8 cellular contexts compared by ENCODE assay signal in the genomic region with DNA sequence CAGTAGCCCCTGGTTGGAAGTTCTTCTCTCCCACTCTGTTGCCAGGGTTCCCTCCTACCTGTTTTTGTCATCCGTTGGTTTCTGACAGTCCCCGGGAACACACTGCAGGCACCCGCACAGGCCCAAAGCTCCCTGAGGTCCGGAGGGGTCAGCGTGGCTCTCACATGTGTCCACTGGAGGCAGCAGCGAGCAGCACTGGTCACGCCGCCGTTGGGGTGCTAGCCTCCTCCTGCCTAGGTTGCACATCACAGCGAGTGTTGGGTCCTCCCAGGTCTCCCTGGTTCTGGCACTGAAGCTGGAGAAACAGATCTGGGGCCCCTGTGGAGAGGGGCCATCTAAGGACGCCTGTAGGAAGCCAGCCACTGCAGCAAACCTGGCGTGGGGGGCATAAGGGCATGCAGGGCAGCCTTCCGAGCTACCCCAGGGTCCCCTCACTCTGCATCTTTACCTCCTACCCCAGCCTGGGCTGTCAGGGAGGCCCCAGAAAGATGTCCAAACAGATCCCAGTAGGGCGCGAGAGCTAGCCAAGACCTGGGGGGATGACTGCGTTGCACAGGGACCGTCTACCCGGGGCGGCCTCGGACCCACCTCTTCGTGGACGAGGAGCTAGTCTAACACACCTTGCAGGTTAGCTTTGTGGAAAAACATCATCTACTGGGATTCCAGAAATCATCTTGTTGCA. TPM values are rescaled to one million over a fixed set of nuclear protein-coding genes. Genes with fewer than 3 reads are reported as not detected.
DNase-seq lines count a peak whose midpoint lies in the region; ATAC-seq and TF ChIP-seq lines count a peak whose summit lies in the region.

No MANE protein-coding gene starts in this region.

- H3K18ac ChIP-seq in IMR-90 (ENCODE audit: low read depth, low read length), result no peak overlapping the region

- no peak overlapping the region for H4K8ac ChIP-seq in IMR-90 (ENCODE audit: low read depth in 2 of 2, low read length in 2 of 2)

- H3K4me3 Mint-ChIP-seq in activated naive CD4-positive, alpha-beta T cell treated with anti-CD3 and anti-CD28 coated beads for 36 hours, result no peak overlapping the region
- no peak overlapping the region for H3K4me3 Mint-ChIP-seq in stimulated activated naive B cell treated with anti-CD40 and anti-IgM and Interleukin-4, amounts not matched to agents 10 μg/mL and 1 μg/mL and 100 μg/mL, for 72 hours

- no peaks in the 10 kb centered on the region for H3K4me1 Mint-ChIP-seq in activated naive CD4-positive, alpha-beta T cell treated with anti-CD3 and anti-CD28 coated beads for 36 hours (ENCODE audit: low read depth)
- peaks cover 2 to 11% of the 10 kb centered on the region in 2 donors for H3K4me1 Mint-ChIP-seq in stimulated activated naive B cell treated with anti-CD40 and anti-IgM and Interleukin-4, amounts not matched to agents 10 μg/mL and 1 μg/mL and 100 μg/mL, for 72 hours

- H3K27ac Mint-ChIP-seq in activated naive CD4-positive, alpha-beta T cell treated with anti-CD3 and anti-CD28 coated beads for 36 hours, result no peak overlapping the region
- H3K27ac Mint-ChIP-seq in stimulated activated naive B cell treated with anti-CD40 and anti-IgM and Interleukin-4, amounts not matched to agents 10 μg/mL and 1 μg/mL and 100 μg/mL, for 72 hours, result peak overlapping the region; percentile 37

- H2BK120ac ChIP-seq in IMR-90 (ENCODE audit: low read depth, low read length), result no peak overlapping the region

- no peak overlapping the region for H2AK9ac ChIP-seq in IMR-90 (replicated peaks; ENCODE audit: low read depth, low read length, poor library complexity)

- POLR2A ChIA-PET in IMR-90 (lab: Charles Lee; ENCODE audit: unreplicated experiment), result no interaction called here

- DNase-seq in ACHN, result peak; percentile 18
- DNase-seq in IMR-90, result no peak
- peak; percentile 31 for DNase-seq in activated naive CD4-positive, alpha-beta T cell treated with anti-CD3 and anti-CD28 coated beads for 36 hours
- DNase-seq in iPS-NIHi11 (ENCODE audit: low spot score), result peak; percentile 85
- no peak for DNase-seq in stimulated activated naive B cell treated with anti-CD40 and anti-IgM and Interleukin-4, amounts not matched to agents 10 μg/mL and 1 μg/mL and 100 μg/mL, for 72 hours
- DNase-seq in effector CD8-positive, alpha-beta T cell (lab: John Stamatoyannopoulos, UW), result no peak
- no peak for DNase-seq in middle frontal gyrus (ENCODE audit: extremely low spot score, low spot score)

- H3K36me3 Mint-ChIP-seq in activated naive CD4-positive, alpha-beta T cell treated with anti-CD3 and anti-CD28 coated beads for 36 hours (ENCODE audit: low read depth), result no peaks in the 10 kb centered on the region
- H3K36me3 Mint-ChIP-seq in stimulated activated naive B cell treated with anti-CD40 and anti-IgM and Interleukin-4, amounts not matched to agents 10 μg/mL and 1 μg/mL and 100 μg/mL, for 72 hours, result peaks cover 23 to 28% of the 10 kb centered on the region in 2 donors

- TF ChIP-seq POLR2A in IMR-90 (IDR thresholded peaks at IDR 0.05; ENCODE audit: low read depth, low read length), result no peak

- no peak overlapping the region for H3K4ac ChIP-seq in IMR-90 (ENCODE audit: low read depth, low read length)

- in situ Hi-C loops in ACHN (cut with HindIII; ENCODE audit: low pct_ligation_motif_present, low pct_unique_long_range_greater_than_20kb, low sequenced_read_pairs) (no loop called here), IMR-90 (cut with MboI; ENCODE audit: low sequenced_read_pairs) (no loop called here)

- H3K4me2 ChIP-seq in IMR-90 (ENCODE audit: low read depth, low read length), result no peak overlapping the region

- H3K9me3 Mint-ChIP-seq in activated naive CD4-positive, alpha-beta T cell treated with anti-CD3 and anti-CD28 coated beads for 36 hours, result no peaks in the 10 kb centered on the region
- peaks cover 0 to 6% of the 10 kb centered on the region in 2 donors for H3K9me3 Mint-ChIP-seq in stimulated activated naive B cell treated with anti-CD40 and anti-IgM and Interleukin-4, amounts not matched to agents 10 μg/mL and 1 μg/mL and 100 μg/mL, for 72 hours

- H4K91ac ChIP-seq in IMR-90 (ENCODE audit: insufficient read depth, low read depth, low read length), result no peak overlapping the region

- H3K27ac ChIP-seq in IMR-90 (ENCODE audit: insufficient read depth, low read length), result no peak overlapping the region

- H3K9ac ChIP-seq in IMR-90 (ENCODE audit: low read depth, low read length), result no peak overlapping the region

- H2BK5ac ChIP-seq in IMR-90 (ENCODE audit: low read depth, low read length, poor library complexity, severe bottlenecking), result no peak overlapping the region

- no TSS peak for BruUV-seq in IMR-90 (replicated peaks; lab: Mats Ljungman, UMichigan)

- no peak overlapping the region for H4K5ac ChIP-seq in IMR-90 (ENCODE audit: low read depth, low read length)

- dilution Hi-C loops in IMR-90 (cut with HindIII; ENCODE audit: low sequenced_read_pairs, unreplicated experiment), result no loop called here

- intact Hi-C loops in IMR-90 (cut with micrococcal nuclease), result no loop called here
- intact Hi-C loops in activated naive CD4-positive, alpha-beta T cell treated with anti-CD3 and anti-CD28 coated beads for 36 hours (cut with micrococcal nuclease), result no loop called here

- no peak overlapping the region for H2AK5ac ChIP-seq in IMR-90 (ENCODE audit: low read depth, low read length)

- H2BK20ac ChIP-seq in IMR-90 (ENCODE audit: low read depth, low read length), result no peak overlapping the region

- TF ChIP-seq RAD21 in IMR-90 (IDR thresholded peaks at IDR 0.05; ENCODE audit: low read length), result no peak

- no peaks in the 10 kb centered on the region for H3K27me3 ChIP-seq in IMR-90 (ENCODE audit: control insufficient read depth, insufficient read depth, low read length)

- H3K4me3 ChIP-seq in IMR-90 (ENCODE audit: insufficient read depth, low read depth, low read length), result no peak overlapping the region

- no peaks in the 10 kb centered on the region for H3K79me1 ChIP-seq in IMR-90 (ENCODE audit: low read depth in 1 of 2, low read length in 2 of 2)

- 0 out of 2 replicates have a peak, but pooled peaks cover 3% of the 10 kb centered on the region for H3K9me1 ChIP-seq in IMR-90 (ENCODE audit: insufficient read depth, low read length)

- peaks cover 4% of the 10 kb centered on the region; the same call in 1 of the 2 replicates for H3K36me3 ChIP-seq in IMR-90 (ENCODE audit: control insufficient read depth, insufficient read depth, low read length)

- H2AFZ ChIP-seq in IMR-90 (replicated peaks; ENCODE audit: low read length, poor library complexity), result no peak overlapping the region

- H3K27me3 Mint-ChIP-seq in activated naive CD4-positive, alpha-beta T cell treated with anti-CD3 and anti-CD28 coated beads for 36 hours (ENCODE audit: low read depth), result no peaks in the 10 kb centered on the region
- no peaks in the 10 kb centered on the region for H3K27me3 Mint-ChIP-seq in stimulated activated naive B cell treated with anti-CD40 and anti-IgM and Interleukin-4, amounts not matched to agents 10 μg/mL and 1 μg/mL and 100 μg/mL, for 72 hours

- ATAC-seq in IMR-90 (ENCODE audit: low read depth) (peak; percentile 46; the same call in 1 of the 2 replicates), GM18502 (IDR thresholded peaks at IDR 0.05; ENCODE audit: poor library complexity, unreplicated experiment) (no peak)
- ATAC-seq in stimulated activated naive B cell treated with anti-CD40 and anti-IgM and Interleukin-4, amounts not matched to agents 10 μg/mL and 1 μg/mL and 100 μg/mL, for 72 hours (replicated peaks), result peak; percentile 64 to 70

- H3K4me1 ChIP-seq in IMR-90 (ENCODE audit: control insufficient read depth, insufficient read depth, low read length), result no peaks in the 10 kb centered on the region

- no peak overlapping the region for H3K14ac ChIP-seq in IMR-90 (replicated peaks; ENCODE audit: low read depth, low read length)

- TF ChIP-seq CTCF in IMR-90 (conservative IDR thresholded peaks at IDR 0.05; ENCODE audit: low read depth, low read length), result peak; percentile 33

- WGBS in IMR-90 (ENCODE audit: extremely low coverage in 2 of 2, insufficient read length in 1 of 2), 2 experiments, result 68% methylated on average over 14 of the region's 22 CpGs; no CpG with 5 or more reads in 1 of the 2 experiments

- no peaks in the 10 kb centered on the region for H4K20me1 ChIP-seq in IMR-90 (ENCODE audit: insufficient read depth, low read length)

- H3K23ac ChIP-seq in IMR-90 (ENCODE audit: low read depth, low read length), result no peak overlapping the region

- H2BK15ac ChIP-seq in IMR-90 (ENCODE audit: low read depth, low read length), result no peak overlapping the region

- CTCF ChIA-PET in IMR-90 (lab: Yijun Ruan, JAX), result interaction anchor here (0.6 to 1.0 kb wide), 3 partner anchors 8 to 383 kb away, joined by 3 to 4 read pairs (median 3); no protein-coding TSS in a partner anchor
- CTCF ChIA-PET in activated naive CD4-positive, alpha-beta T cell treated with anti-CD3 and anti-CD28 coated beads for 36 hours (lab: Charles Lee), result interaction anchor here (0.5 to 1.9 kb wide), 10 partner anchors 10 to 277 kb away, joined by 3 to 6 read pairs (median 4); no protein-coding TSS in a partner anchor

- no peak overlapping the region for H3K56ac ChIP-seq in IMR-90 (ENCODE audit: extremely low read depth, insufficient read depth, low read length)

- H3K9me3 ChIP-seq in IMR-90 (ENCODE audit: control insufficient read depth, insufficient read depth, low read length), result no peaks in the 10 kb centered on the region

TF ChIP-seq in IMR-90, 13 proteins besides CTCF, POLR2A, EP300 and RAD21 (continues in another document):
- TF ChIP-seq FOS (IDR thresholded peaks at IDR 0.05; ENCODE audit: low read depth, low read length) (no peak), MAZ (IDR thresholded peaks at IDR 0.05; ENCODE audit: borderline replicate concordance, low read depth, low read length) (no peak)

RNA-seq across cellular contexts. Expression of gene LRRC27, which starts 28.9 kb away (rescaled TPM):
- 3.6 and 3.8 TPM in 2 replicates for total RNA-seq in IMR-90 (2012; rRNA removed)
- polyA plus RNA-seq in IMR-90 (2012; rRNA removed), result 5.0 and 5.3 TPM in 2 replicates
- polyA plus RNA-seq in IMR-90 (2012; cell fraction: cytosol; rRNA removed), result 2.7 and 5.5 TPM in 2 replicates
- 30.8 and 31.9 TPM in 2 replicates for polyA plus RNA-seq in IMR-90 (2012; cell fraction: nucleus; rRNA removed; ENCODE audit: low replicate concordance)
- total RNA-seq in activated naive CD4-positive, alpha-beta T cell treated with anti-CD3 and anti-CD28 coated beads for 36 hours, result 1 to 10 TPM; 1.5 to 1.9 TPM

RNA-seq across cellular contexts. Expression of gene PWWP2B, which starts 36.1 kb away (rescaled TPM):
- 1.9 and 2.2 TPM in 2 replicates for total RNA-seq in IMR-90 (2012; rRNA removed)
- 1.7 and 2.1 TPM in 2 replicates for polyA plus RNA-seq in IMR-90 (2012; rRNA removed)
- polyA plus RNA-seq in IMR-90 (2012; cell fraction: cytosol; rRNA removed), result 2.2 and 3.6 TPM in 2 replicates
- polyA plus RNA-seq in IMR-90 (2012; cell fraction: nucleus; rRNA removed; ENCODE audit: low replicate concordance), result 1.8 and 4.6 TPM in 2 replicates
- total RNA-seq in activated naive CD4-positive, alpha-beta T cell treated with anti-CD3 and anti-CD28 coated beads for 36 hours, result 1 to 10 TPM; 1.5 to 2.2 TPM

RNA-seq across cellular contexts. Expression of gene STK32C, which starts 53.2 kb away (rescaled TPM):
- 5.0 TPM in 2 replicates for total RNA-seq in IMR-90 (2012; rRNA removed)
- 8.3 and 9.0 TPM in 2 replicates for polyA plus RNA-seq in IMR-90 (2012; rRNA removed)
- polyA plus RNA-seq in IMR-90 (2012; cell fraction: cytosol; rRNA removed), result 10.5 and 10.6 TPM in 2 replicates
- 5.9 and 10.3 TPM in 2 replicates for polyA plus RNA-seq in IMR-90 (2012; cell fraction: nucleus; rRNA removed; ENCODE audit: low replicate concordance)
- 10 to 100 TPM; 16.5 to 16.6 TPM for total RNA-seq in activated naive CD4-positive, alpha-beta T cell treated with anti-CD3 and anti-CD28 coated beads for 36 hours

Comparison
In these comparisons a context has a peak if more than half of its experiments do, and no peak if none do; other contexts are left out.
1. DNase-seq: peak in ACHN (single experiment), activated naive CD4-positive, alpha-beta T cell treated with anti-CD3 and anti-CD28 coated beads for 36 hours (single experiment) and iPS-NIHi11 (single experiment); none in IMR-90 (single experiment), stimulated activated naive B cell treated with anti-CD40 and anti-IgM and Interleukin-4, amounts not matched to agents 10 μg/mL and 1 μg/mL and 100 μg/mL, for 72 hours (single experiment), effector CD8-positive, alpha-beta T cell (single experiment) and middle frontal gyrus (single experiment).